ENCODE assay signal across 1 cellular context in genomic region chr16:1917056-1917664, GRCh38.
TF ChIP-seq lines count a peak whose summit lies in the region.

No MANE protein-coding gene starts in this region.

TF ChIP-seq in WTC11, 78 proteins besides CTCF, POLR2A, EP300 and RAD21 (continued from another document):
- no peak for TF ChIP-seq ZNF425 (CRISPR knock-in tag; conservative IDR thresholded peaks at IDR 0.05)
